1 cellular context compared by ENCODE assay signal in genomic region chr2:241636182-241636982, GRCh38.
A peak's percentile ranks its signal among the peaks of the same experiment; 100 is the strongest.
TF ChIP-seq lines count a peak whose summit lies in the region.

No MANE protein-coding gene starts in this region.

TF ChIP-seq in HEK293, 187 proteins besides CTCF, POLR2A, EP300 and RAD21 (continued from another document and continues in another):
- TF ChIP-seq ZSCAN4 (tag by site-specific recombination; IDR thresholded peaks at IDR 0.05) (no peak), ZNF335 (tag by site-specific recombination; conservative IDR thresholded peaks at IDR 0.05) (peak; percentile 82), PBX3 (CRISPR knock-in tag; IDR thresholded peaks at IDR 0.05) (no peak), ZNF629 (tag by site-specific recombination; IDR thresholded peaks at IDR 0.05) (no peak), ZNF24 (tag by site-specific recombination; IDR thresholded peaks at IDR 0.05) (no peak), ZXDB (tag by site-specific recombination; IDR thresholded peaks at IDR 0.05) (no peak), ZNF132 (tag by site-specific recombination; IDR thresholded peaks at IDR 0.05; ENCODE audit: borderline replicate concordance) (no peak), ATF2 (tag by site-specific recombination; IDR thresholded peaks at IDR 0.05; ENCODE audit: low read depth) (no peak), HOXA7 (CRISPR knock-in tag; IDR thresholded peaks at IDR 0.05; ENCODE audit: borderline replicate concordance) (no peak), ZNF280C (tag by site-specific recombination; IDR thresholded peaks at IDR 0.05) (no peak), ZFHX2 (tag by site-specific recombination; conservative IDR thresholded peaks at IDR 0.05) (no peak), GLIS1 (tag by site-specific recombination; IDR thresholded peaks at IDR 0.05) (no peak), ZNF791 (tag by site-specific recombination; IDR thresholded peaks at IDR 0.05) (no peak), KLF9 (tag by site-specific recombination; IDR thresholded peaks at IDR 0.05; ENCODE audit: low read depth) (0 out of 2 replicates have a peak, but pooled peaks have one; percentile 14), KLF1 (tag by site-specific recombination; IDR thresholded peaks at IDR 0.05) (peak; percentile 35; the same call in 1 of the 2 replicates), ZNF311 (tag by site-specific recombination; IDR thresholded peaks at IDR 0.05; ENCODE audit: borderline replicate concordance) (no peak), ZNF654 (tag by site-specific recombination; IDR thresholded peaks at IDR 0.05; ENCODE audit: low read depth) (no peak), KLF10 (tag by site-specific recombination; IDR thresholded peaks at IDR 0.05) (no peak), INSM2 (tag by site-specific recombination; IDR thresholded peaks at IDR 0.05) (no peak), ZNF529 (tag by site-specific recombination; IDR thresholded peaks at IDR 0.05; ENCODE audit: insufficient replicate concordance) (no peak), ZNF398 (tag by site-specific recombination; IDR thresholded peaks at IDR 0.05) (no peak), ZNF292 (tag by site-specific recombination; IDR thresholded peaks at IDR 0.05; ENCODE audit: borderline replicate concordance, low read depth) (no peak), ZNF169 (tag by site-specific recombination; IDR thresholded peaks at IDR 0.05) (no peak), ZEB2 (tag by site-specific recombination; IDR thresholded peaks at IDR 0.05) (no peak; the same call in 1 of the 2 replicates), ZFP41 (tag by site-specific recombination; IDR thresholded peaks at IDR 0.05; ENCODE audit: borderline replicate concordance) (no peak), ZNF785 (tag by site-specific recombination; IDR thresholded peaks at IDR 0.05) (no peak), ZNF843 (tag by site-specific recombination; IDR thresholded peaks at IDR 0.05) (no peak), PRDM2 (tag by site-specific recombination; IDR thresholded peaks at IDR 0.05; ENCODE audit: borderline replicate concordance) (no peak), ZNF777 (tag by site-specific recombination; IDR thresholded peaks at IDR 0.05; ENCODE audit: borderline replicate concordance) (no peak), ZNF830 (tag by site-specific recombination; IDR thresholded peaks at IDR 0.05; ENCODE audit: low read depth) (no peak), ZNF404 (tag by site-specific recombination; IDR thresholded peaks at IDR 0.05) (no peak), ELK4 (IDR thresholded peaks at IDR 0.05; ENCODE audit: borderline replicate concordance, low read depth, low read length) (no peak), ZBTB48 (tag by site-specific recombination; IDR thresholded peaks at IDR 0.05) (peak; percentile 71), ZNF140 (tag by site-specific recombination; IDR thresholded peaks at IDR 0.05) (no peak), ZNF121 (tag by site-specific recombination; IDR thresholded peaks at IDR 0.05) (no peak), ZNF514 (tag by site-specific recombination; IDR thresholded peaks at IDR 0.05) (no peak), ZBTB7A (tag by site-specific recombination; IDR thresholded peaks at IDR 0.05; ENCODE audit: low read depth) (no peak), ZFP37 (tag by site-specific recombination; IDR thresholded peaks at IDR 0.05) (no peak), ZBTB20 (tag by site-specific recombination; IDR thresholded peaks at IDR 0.05) (peak; percentile 89), ZBTB10 (tag by site-specific recombination; IDR thresholded peaks at IDR 0.05) (no peak), ZIC2 (tag by site-specific recombination; IDR thresholded peaks at IDR 0.05) (no peak), KLF8 (tag by site-specific recombination; IDR thresholded peaks at IDR 0.05) (peak; percentile 28; the same call in 1 of the 2 replicates), ZNF354C (tag by site-specific recombination; IDR thresholded peaks at IDR 0.05; ENCODE audit: borderline replicate concordance, low read depth) (no peak), ZNF155 (tag by site-specific recombination; IDR thresholded peaks at IDR 0.05) (no peak), ZNF677 (tag by site-specific recombination; IDR thresholded peaks at IDR 0.05) (no peak), ZNF768 (tag by site-specific recombination; IDR thresholded peaks at IDR 0.05) (no peak), ZNF16 (tag by site-specific recombination; IDR thresholded peaks at IDR 0.05; ENCODE audit: low read depth) (no peak)
